1 cellular context compared by ENCODE assay signal in genomic region chr2:128736046-128736688, GRCh38.
TF ChIP-seq lines count a peak whose summit lies in the region.

No MANE protein-coding gene starts in this region.

TF ChIP-seq in GM23338, 12 proteins besides CTCF, POLR2A, EP300 and RAD21 (continued from another document):
- TF ChIP-seq, protein P1, sequence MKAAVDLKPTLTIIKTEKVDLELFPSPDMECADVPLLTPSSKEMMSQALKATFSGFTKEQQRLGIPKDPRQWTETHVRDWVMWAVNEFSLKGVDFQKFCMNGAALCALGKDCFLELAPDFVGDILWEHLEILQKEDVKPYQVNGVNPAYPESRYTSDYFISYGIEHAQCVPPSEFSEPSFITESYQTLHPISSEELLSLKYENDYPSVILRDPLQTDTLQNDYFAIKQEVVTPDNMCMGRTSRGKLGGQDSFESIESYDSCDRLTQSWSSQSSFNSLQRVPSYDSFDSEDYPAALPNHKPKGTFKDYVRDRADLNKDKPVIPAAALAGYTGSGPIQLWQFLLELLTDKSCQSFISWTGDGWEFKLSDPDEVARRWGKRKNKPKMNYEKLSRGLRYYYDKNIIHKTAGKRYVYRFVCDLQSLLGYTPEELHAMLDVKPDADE (IDR thresholded peaks at IDR 0.05) = no peak
- TF ChIP-seq EZH2phosphoT487 (IDR thresholded peaks at IDR 0.05; ENCODE audit: unreplicated experiment) (no peak), JUNB (IDR thresholded peaks at IDR 0.05; ENCODE audit: unreplicated experiment) (no peak), NANOG (IDR thresholded peaks at IDR 0.05; ENCODE audit: borderline replicate concordance) (no peak), EZH2 (IDR thresholded peaks at IDR 0.05; ENCODE audit: low read depth, unreplicated experiment) (no peak), CREB1 (CRISPR knock-in tag; IDR thresholded peaks at IDR 0.05; ENCODE audit: low read depth) (no peak), REST (IDR thresholded peaks at IDR 0.05; ENCODE audit: unreplicated experiment) (no peak), POLR2AphosphoS5 (IDR thresholded peaks at IDR 0.05; ENCODE audit: low read depth) (no peak), ZNF331 (CRISPR knock-in tag; IDR thresholded peaks at IDR 0.05; ENCODE audit: low read depth) (no peak), ZNF114 (CRISPR knock-in tag; IDR thresholded peaks at IDR 0.05) (no peak), STAT1 (IDR thresholded peaks at IDR 0.05; ENCODE audit: unreplicated experiment) (no peak)
